In genomic region chrX:33211356-33212254, GRCh38 we compare ENCODE assay signal across 8 cellular contexts. TPM values are rescaled to one million over a fixed set of nuclear protein-coding genes. Genes with fewer than 3 reads are reported as not detected.
DNase-seq lines count a peak whose midpoint lies in the region.

Gene DMD, minus strand, starts transcription at chrX:33211549. Its CDS starts 237 bp downstream, at chrX:33211312.

- peak; percentile 50 for DNase-seq in Daoy (ENCODE audit: low read depth)
- DNase-seq in brain pericyte (ENCODE audit: low read depth, low spot score), result peak; percentile 36
- peak; percentile 87 for DNase-seq in iris pigment epithelial cell (ENCODE audit: low read depth)
- peak; percentile 63 for DNase-seq in putamen (ENCODE audit: low spot score)
- no peak for DNase-seq in activated CD4-positive, CD25-positive, alpha-beta regulatory T cell (lab: John Stamatoyannopoulos, UW)
- no peak for DNase-seq in NCI-H1694 (lab: John Stamatoyannopoulos, UW)
- DNase-seq in NCI-H2107 (lab: John Stamatoyannopoulos, UW), result no peak
- no peak for DNase-seq in AG08395 (ENCODE audit: low spot score)

RNA-seq across cellular contexts. Expression of gene DMD, which starts in this region (rescaled TPM):
- 14.1 and 24.0 TPM in 2 replicates for total RNA-seq in Daoy (2014; rRNA removed; shearing (Covaris generic))

Comparison
In these comparisons a context has a peak if more than half of its experiments do, and no peak if none do; other contexts are left out.
1. DNase-seq: peak in Daoy (single experiment), brain pericyte (single experiment), iris pigment epithelial cell (single experiment) and putamen (single experiment); none in activated CD4-positive, CD25-positive, alpha-beta regulatory T cell (0 of 4), NCI-H1694 (single experiment), NCI-H2107 (single experiment) and AG08395 (single experiment).